ENCODE assay signal across 30 cellular contexts in the genomic region with DNA sequence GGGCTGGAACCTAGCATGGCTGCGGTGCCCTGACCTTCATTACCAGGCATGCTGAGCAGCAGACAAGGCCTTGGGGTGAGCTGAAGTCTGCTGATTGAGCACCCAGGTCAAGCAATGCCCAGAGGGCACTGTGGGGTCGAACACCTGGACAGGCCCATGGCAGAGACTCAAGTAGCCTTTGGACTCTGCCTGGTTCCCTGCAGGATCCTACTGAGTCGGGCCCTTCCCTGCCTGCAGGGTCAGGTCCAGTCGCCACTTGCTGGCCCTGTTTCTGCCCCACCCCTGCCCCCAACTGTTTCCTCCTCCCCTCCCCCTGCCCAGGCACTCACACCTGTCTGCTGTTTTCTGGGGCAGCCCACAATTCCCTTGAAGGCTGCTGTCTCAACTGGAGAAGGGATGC.
"Had no signal": no experiment of that assay in that cellular context is flagged by ENCODE, and none has a peak within 500 bp of the region (broad histone marks: within the 10 kb centered on the region; RNA-seq: fewer than 3 reads in every experiment).

No MANE protein-coding gene starts in this region.

- H3K36me3 ChIP-seq: ascending aorta, breast epithelium, cardiac muscle cell, gastroesophageal sphincter had no signal

- H3K4me1 ChIP-seq: ascending aorta, breast epithelium, foreskin keratinocyte, gastroesophageal sphincter had no signal

- H3K4me3 ChIP-seq: ascending aorta, breast epithelium, cardiac muscle cell, coronary artery, dorsolateral prefrontal cortex, gastroesophageal sphincter had no signal

- H3K4me3 Mint-ChIP-seq: activated CD4-positive, alpha-beta memory T cell treated with anti-CD3 and anti-CD28 coated beads for 36 hours; activated CD8-positive, alpha-beta memory T cell treated with anti-CD3 and anti-CD28 coated beads, Interleukin-2, amount 10 ng/mL, durations not matched to agents 7 days and 5 days; activated CD8-positive, alpha-beta T cell treated with anti-CD3 and anti-CD28 coated beads, Interleukin-2, amount 10 ng/mL, durations not matched to agents 7 days and 5 days; activated naive CD4-positive, alpha-beta T cell treated with anti-CD3 and anti-CD28 coated beads, Interleukin-2, amount 10 ng/mL, durations not matched to agents 7 days and 5 days; activated naive CD8-positive, alpha-beta T cell treated with anti-CD3 and anti-CD28 coated beads, Interleukin-2, amount 10 ng/mL, durations not matched to agents 7 days and 5 days; activated T-cell treated with anti-CD3 and anti-CD28 coated beads, Interleukin-2, amount 50 U/mL, for 24 hours; activated T-cell treated with anti-CD3 and anti-CD28 coated beads, Interleukin-2, amount 50 U/mL, for 72 hours; brain; dendritic cell treated with granulocyte-macrophage colony-stimulating factor and Interleukin-4, amounts not matched to agents 40 ng/mL and 50 ng/mL, for 4 days; endodermal cell had no signal

- H3K27ac ChIP-seq: ascending aorta, breast epithelium, cardiac muscle cell, coronary artery, dorsolateral prefrontal cortex, foreskin keratinocyte, gastroesophageal sphincter had no signal

- H3K27me3 Mint-ChIP-seq: activated CD4-positive, alpha-beta memory T cell treated with anti-CD3 and anti-CD28 coated beads for 36 hours; activated CD8-positive, alpha-beta memory T cell treated with anti-CD3 and anti-CD28 coated beads, Interleukin-2, amount 10 ng/mL, durations not matched to agents 7 days and 5 days; activated naive CD4-positive, alpha-beta T cell treated with anti-CD3 and anti-CD28 coated beads, Interleukin-2, amount 10 ng/mL, durations not matched to agents 7 days and 5 days; activated naive CD8-positive, alpha-beta T cell treated with anti-CD3 and anti-CD28 coated beads, Interleukin-2, amount 10 ng/mL, durations not matched to agents 7 days and 5 days; activated T-cell treated with anti-CD3 and anti-CD28 coated beads, Interleukin-2, amount 50 U/mL, for 24 hours; dendritic cell treated with granulocyte-macrophage colony-stimulating factor and Interleukin-4, amounts not matched to agents 40 ng/mL and 50 ng/mL, for 4 days had no signal

- H3K27me3 ChIP-seq: ascending aorta, cardiac muscle cell, foreskin keratinocyte, gastroesophageal sphincter had no signal

- H3K27ac Mint-ChIP-seq: activated CD4-positive, alpha-beta memory T cell treated with anti-CD3 and anti-CD28 coated beads for 36 hours; activated CD8-positive, alpha-beta memory T cell treated with anti-CD3 and anti-CD28 coated beads, Interleukin-2, amount 10 ng/mL, durations not matched to agents 7 days and 5 days; activated CD8-positive, alpha-beta T cell treated with anti-CD3 and anti-CD28 coated beads, Interleukin-2, amount 10 ng/mL, durations not matched to agents 7 days and 5 days; activated naive CD4-positive, alpha-beta T cell treated with anti-CD3 and anti-CD28 coated beads, Interleukin-2, amount 10 ng/mL, durations not matched to agents 7 days and 5 days; activated naive CD4-positive, alpha-beta T cell treated with anti-CD3 and anti-CD28 coated beads, Interleukin-2, amount 50 U/mL, for 72 hours; activated naive CD8-positive, alpha-beta T cell treated with anti-CD3 and anti-CD28 coated beads, Interleukin-2, amount 10 ng/mL, durations not matched to agents 7 days and 5 days; activated T-cell treated with anti-CD3 and anti-CD28 coated beads, Interleukin-2, amount 50 U/mL, for 24 hours; activated T-cell treated with anti-CD3 and anti-CD28 coated beads, Interleukin-2, amount 50 U/mL, for 72 hours; brain; dendritic cell treated with granulocyte-macrophage colony-stimulating factor and Interleukin-4, amounts not matched to agents 40 ng/mL and 50 ng/mL, for 4 days; endodermal cell had no signal

- DNase-seq: activated CD4-positive, alpha-beta memory T cell treated with anti-CD3 and anti-CD28 coated beads for 36 hours; activated CD4-positive, alpha-beta T cell treated with anti-CD3 and anti-CD28 coated beads for 4 hours; activated CD4-positive, alpha-beta T cell treated with anti-CD3 and anti-CD28 coated beads, Interleukin-2, amount 50 U/mL, for 1 hour; activated CD4-positive, CD25-positive, alpha-beta regulatory T cell; activated CD4-positive, CD25-positive, alpha-beta regulatory T cell treated with anti-CD3 and anti-CD28 coated beads, Interleukin-2, amount 50 U/mL, for 72 hours; activated CD8-positive, alpha-beta memory T cell treated with anti-CD3 and anti-CD28 coated beads, Interleukin-2, amount 10 ng/mL, durations not matched to agents 7 days and 5 days; activated CD8-positive, alpha-beta memory T cell treated with anti-CD3 and anti-CD28 coated beads, Interleukin-2, amount 50 U/mL, for 4 hours; activated CD8-positive, alpha-beta T cell treated with anti-CD3 and anti-CD28 coated beads, Interleukin-2, amount 10 ng/mL, durations not matched to agents 7 days and 5 days; activated gamma-delta T cell; activated naive CD4-positive, alpha-beta T cell; activated naive CD4-positive, alpha-beta T cell treated with anti-CD3 and anti-CD28 coated beads, Interleukin-2, amount 10 ng/mL, durations not matched to agents 7 days and 5 days; activated naive CD8-positive, alpha-beta T cell treated with anti-CD3 and anti-CD28 coated beads, Interleukin-2, amount 10 ng/mL, durations not matched to agents 7 days and 5 days; activated T-cell treated with anti-CD3 and anti-CD28 coated beads, Interleukin-2, amount 50 U/mL, for 24 hours; activated T-cell treated with anti-CD3 and anti-CD28 coated beads, Interleukin-2, amount 50 U/mL, for 72 hours; central memory CD4-positive, alpha-beta T cell; cerebellar nuclear complex; dorsolateral prefrontal cortex; effector memory CD4-positive, alpha-beta T cell; endodermal cell; foreskin keratinocyte; T-helper 2 cell had no signal

- H3K4me1 Mint-ChIP-seq: activated CD8-positive, alpha-beta memory T cell treated with anti-CD3 and anti-CD28 coated beads, Interleukin-2, amount 10 ng/mL, durations not matched to agents 7 days and 5 days; activated naive CD4-positive, alpha-beta T cell treated with anti-CD3 and anti-CD28 coated beads, Interleukin-2, amount 10 ng/mL, durations not matched to agents 7 days and 5 days; activated naive CD8-positive, alpha-beta T cell treated with anti-CD3 and anti-CD28 coated beads, Interleukin-2, amount 10 ng/mL, durations not matched to agents 7 days and 5 days; endodermal cell had no signal

- ATAC-seq: activated CD8-positive, alpha-beta memory T cell treated with anti-CD3 and anti-CD28 coated beads, Interleukin-2, amount 10 ng/mL, durations not matched to agents 7 days and 5 days; activated CD8-positive, alpha-beta T cell treated with anti-CD3 and anti-CD28 coated beads, Interleukin-2, amount 10 ng/mL, durations not matched to agents 7 days and 5 days; activated naive CD4-positive, alpha-beta T cell treated with anti-CD3 and anti-CD28 coated beads, Interleukin-2, amount 50 U/mL, for 72 hours; activated T-cell treated with anti-CD3 and anti-CD28 coated beads, Interleukin-2, amount 50 U/mL, for 72 hours; esophagus mucosa; foreskin keratinocyte; gastroesophageal sphincter had no signal

- H3K9me3 Mint-ChIP-seq: activated CD4-positive, alpha-beta memory T cell treated with anti-CD3 and anti-CD28 coated beads for 36 hours; activated naive CD4-positive, alpha-beta T cell treated with anti-CD3 and anti-CD28 coated beads, Interleukin-2, amount 10 ng/mL, durations not matched to agents 7 days and 5 days; activated naive CD4-positive, alpha-beta T cell treated with anti-CD3 and anti-CD28 coated beads, Interleukin-2, amount 50 U/mL, for 72 hours; activated naive CD8-positive, alpha-beta T cell treated with anti-CD3 and anti-CD28 coated beads, Interleukin-2, amount 10 ng/mL, durations not matched to agents 7 days and 5 days; activated T-cell treated with anti-CD3 and anti-CD28 coated beads, Interleukin-2, amount 50 U/mL, for 24 hours; activated T-cell treated with anti-CD3 and anti-CD28 coated beads, Interleukin-2, amount 50 U/mL, for 72 hours; brain; dendritic cell treated with granulocyte-macrophage colony-stimulating factor and Interleukin-4, amounts not matched to agents 40 ng/mL and 50 ng/mL, for 4 days; endodermal cell had no signal

- H3K9me3 ChIP-seq: ascending aorta, breast epithelium, gastroesophageal sphincter had no signal

- H3K36me3 Mint-ChIP-seq: activated CD4-positive, alpha-beta memory T cell treated with anti-CD3 and anti-CD28 coated beads for 36 hours; activated CD8-positive, alpha-beta memory T cell treated with anti-CD3 and anti-CD28 coated beads, Interleukin-2, amount 10 ng/mL, durations not matched to agents 7 days and 5 days; activated naive CD4-positive, alpha-beta T cell treated with anti-CD3 and anti-CD28 coated beads, Interleukin-2, amount 10 ng/mL, durations not matched to agents 7 days and 5 days; activated naive CD4-positive, alpha-beta T cell treated with anti-CD3 and anti-CD28 coated beads, Interleukin-2, amount 50 U/mL, for 72 hours; activated naive CD8-positive, alpha-beta T cell treated with anti-CD3 and anti-CD28 coated beads, Interleukin-2, amount 10 ng/mL, durations not matched to agents 7 days and 5 days; brain had no signal
